1 cellular context compared by ENCODE assay signal in the genomic region with DNA sequence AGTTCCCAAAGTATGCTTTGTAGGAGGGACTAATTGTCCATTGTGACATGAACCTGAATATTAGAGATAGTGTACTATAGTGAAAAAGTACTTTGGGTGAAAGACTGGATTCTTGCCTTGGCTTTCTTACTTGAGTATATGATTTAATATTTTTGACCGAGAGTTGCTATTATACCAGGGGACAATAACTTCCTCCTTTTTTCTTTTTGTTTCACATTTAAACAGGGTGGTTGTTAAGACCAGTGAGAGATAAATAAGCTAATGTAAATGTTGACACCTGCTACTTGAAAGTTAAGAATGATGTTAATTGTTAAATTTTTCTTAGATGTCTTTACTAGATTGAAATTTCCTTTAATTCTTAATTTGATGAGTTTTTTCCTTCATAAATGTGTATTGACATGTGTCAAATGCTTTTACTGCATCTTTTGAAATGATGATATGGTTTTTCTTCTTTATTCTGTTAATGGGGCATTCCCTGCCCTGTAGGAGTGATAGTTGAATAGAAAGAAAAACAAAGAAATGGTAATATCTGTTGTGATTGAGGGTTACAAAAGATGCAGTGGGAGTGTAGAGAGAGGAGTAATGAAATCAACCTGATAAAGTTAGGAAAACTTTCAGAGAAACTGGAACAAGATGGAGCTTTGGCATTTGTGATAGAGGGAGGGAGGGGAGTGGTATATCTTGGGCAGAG.
TF ChIP-seq lines count a peak whose summit lies in the region.

No MANE protein-coding gene starts in this region.

TF ChIP-seq in A549, 52 proteins besides CTCF, POLR2A, EP300 and RAD21 (continued from another document):
- TF ChIP-seq, protein P1, sequence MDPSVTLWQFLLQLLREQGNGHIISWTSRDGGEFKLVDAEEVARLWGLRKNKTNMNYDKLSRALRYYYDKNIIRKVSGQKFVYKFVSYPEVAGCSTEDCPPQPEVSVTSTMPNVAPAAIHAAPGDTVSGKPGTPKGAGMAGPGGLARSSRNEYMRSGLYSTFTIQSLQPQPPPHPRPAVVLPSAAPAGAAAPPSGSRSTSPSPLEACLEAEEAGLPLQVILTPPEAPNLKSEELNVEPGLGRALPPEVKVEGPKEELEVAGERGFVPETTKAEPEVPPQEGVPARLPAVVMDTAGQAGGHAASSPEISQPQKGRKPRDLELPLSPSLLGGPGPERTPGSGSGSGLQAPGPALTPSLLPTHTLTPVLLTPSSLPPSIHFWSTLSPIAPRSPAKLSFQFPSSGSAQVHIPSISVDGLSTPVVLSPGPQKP (IDR thresholded peaks at IDR 0.05; ENCODE audit: low read depth, low read length), result no peak
- TF ChIP-seq EHMT2 (IDR thresholded peaks at IDR 0.05; ENCODE audit: low read depth) (no peak), CHD2 (IDR thresholded peaks at IDR 0.05; ENCODE audit: low read length, partially characterized antibody) (no peak)
